1 cellular context compared by ENCODE assay signal in the genomic region with DNA sequence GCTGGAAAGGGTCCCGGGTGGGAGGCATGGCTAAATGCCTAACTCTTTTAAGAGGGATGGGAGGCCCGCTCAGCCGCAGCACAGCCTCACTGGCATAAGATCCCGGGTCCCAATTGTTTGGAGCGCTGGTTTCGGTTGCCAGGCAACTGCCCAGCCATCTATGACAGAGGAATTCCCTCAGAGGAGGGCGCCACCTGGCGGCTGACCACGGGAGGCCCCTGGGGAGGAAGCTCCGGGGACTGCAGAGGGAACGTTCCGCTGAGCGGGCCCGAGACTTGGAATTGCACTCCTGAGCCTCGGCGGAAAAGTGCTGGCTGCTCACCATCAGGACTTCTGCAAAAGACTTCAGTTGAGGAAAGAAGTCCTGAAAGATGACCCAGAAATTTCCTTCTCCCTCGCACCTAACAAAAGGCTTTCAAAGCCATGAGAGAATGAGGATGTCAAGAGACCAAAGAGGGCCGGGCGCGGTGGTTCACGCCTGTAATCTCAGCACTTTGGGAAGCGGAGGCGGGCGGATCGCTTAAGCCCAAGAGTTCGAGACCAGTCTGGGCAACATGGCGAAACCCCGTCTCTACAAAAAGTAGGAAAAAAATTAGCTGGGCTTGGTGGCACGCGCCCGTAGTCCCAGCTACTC.
TF ChIP-seq lines count a peak whose summit lies in the region.

No MANE protein-coding gene starts in this region.

TF ChIP-seq in GM12878, 131 proteins besides CTCF, POLR2A, EP300 and RAD21 (continued from another document):
- TF ChIP-seq E2F4 (IDR thresholded peaks at IDR 0.05; ENCODE audit: low read depth, low read length) (no peak), JUND (IDR thresholded peaks at IDR 0.05; ENCODE audit: low read depth, low read length) (no peak), RELA (IDR thresholded peaks at IDR 0.05; ENCODE audit: borderline replicate concordance, partially characterized antibody) (no peak), IKZF1 (conservative IDR thresholded peaks at IDR 0.05) (peak; percentile 93), TAF1 (IDR thresholded peaks at IDR 0.05; ENCODE audit: borderline replicate concordance, low read depth, low read length) (no peak), DPF2 (IDR thresholded peaks at IDR 0.05) (peak; percentile 52; the same call in 1 of the 2 replicates), ZNF207 (IDR thresholded peaks at IDR 0.05; ENCODE audit: borderline replicate concordance) (peak; percentile 72; the same call in 1 of the 2 replicates), CEBPB (IDR thresholded peaks at IDR 0.05; ENCODE audit: borderline replicate concordance in 1 of 2, low read depth in 2 of 2, low read length in 2 of 2) (no peak), IKZF2 (IDR thresholded peaks at IDR 0.05) (peak; percentile 6 to 83), USF2 (IDR thresholded peaks at IDR 0.05; ENCODE audit: borderline replicate concordance, low read depth, low read length) (no peak), CBX5 (IDR thresholded peaks at IDR 0.05; ENCODE audit: low read depth) (no peak), ZNF24 (IDR thresholded peaks at IDR 0.05) (0 out of 2 replicates have a peak, but pooled peaks have one; percentile 25), E4F1 (IDR thresholded peaks at IDR 0.05; ENCODE audit: borderline replicate concordance, partially characterized antibody) (no peak), STAT1 (conservative IDR thresholded peaks at IDR 0.05) (no peak), MXI1 (IDR thresholded peaks at IDR 0.05; ENCODE audit: low read depth, low read length) (no peak), WRNIP1 (IDR thresholded peaks at IDR 0.05; ENCODE audit: borderline replicate concordance, low read depth, low read length) (no peak)
- TF ChIP-seq, protein P1, sequence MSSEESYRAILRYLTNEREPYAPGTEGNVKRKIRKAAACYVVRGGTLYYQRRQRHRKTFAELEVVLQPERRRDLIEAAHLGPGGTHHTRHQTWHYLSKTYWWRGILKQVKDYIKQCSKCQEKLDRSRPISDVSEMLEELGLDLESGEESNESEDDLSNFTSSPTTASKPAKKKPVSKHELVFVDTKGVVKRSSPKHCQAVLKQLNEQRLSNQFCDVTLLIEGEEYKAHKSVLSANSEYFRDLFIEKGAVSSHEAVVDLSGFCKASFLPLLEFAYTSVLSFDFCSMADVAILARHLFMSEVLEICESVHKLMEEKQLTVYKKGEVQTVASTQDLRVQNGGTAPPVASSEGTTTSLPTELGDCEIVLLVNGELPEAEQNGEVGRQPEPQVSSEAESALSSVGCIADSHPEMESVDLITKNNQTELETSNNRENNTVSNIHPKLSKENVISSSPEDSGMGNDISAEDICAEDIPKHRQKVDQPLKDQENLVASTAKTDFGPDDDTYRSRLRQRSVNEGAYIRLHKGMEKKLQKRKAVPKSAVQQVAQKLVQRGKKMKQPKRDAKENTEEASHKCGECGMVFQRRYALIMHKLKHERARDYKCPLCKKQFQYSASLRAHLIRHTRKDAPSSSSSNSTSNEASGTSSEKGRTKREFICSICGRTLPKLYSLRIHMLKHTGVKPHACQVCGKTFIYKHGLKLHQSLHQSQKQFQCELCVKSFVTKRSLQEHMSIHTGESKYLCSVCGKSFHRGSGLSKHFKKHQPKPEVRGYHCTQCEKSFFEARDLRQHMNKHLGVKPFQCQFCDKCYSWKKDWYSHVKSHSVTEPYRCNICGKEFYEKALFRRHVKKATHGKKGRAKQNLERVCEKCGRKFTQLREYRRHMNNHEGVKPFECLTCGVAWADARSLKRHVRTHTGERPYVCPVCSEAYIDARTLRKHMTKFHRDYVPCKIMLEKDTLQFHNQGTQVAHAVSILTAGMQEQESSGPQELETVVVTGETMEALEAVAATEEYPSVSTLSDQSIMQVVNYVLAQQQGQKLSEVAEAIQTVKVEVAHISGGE (CRISPR knock-in tag; IDR thresholded peaks at IDR 0.05) = no peak
- TF ChIP-seq, protein P2, sequence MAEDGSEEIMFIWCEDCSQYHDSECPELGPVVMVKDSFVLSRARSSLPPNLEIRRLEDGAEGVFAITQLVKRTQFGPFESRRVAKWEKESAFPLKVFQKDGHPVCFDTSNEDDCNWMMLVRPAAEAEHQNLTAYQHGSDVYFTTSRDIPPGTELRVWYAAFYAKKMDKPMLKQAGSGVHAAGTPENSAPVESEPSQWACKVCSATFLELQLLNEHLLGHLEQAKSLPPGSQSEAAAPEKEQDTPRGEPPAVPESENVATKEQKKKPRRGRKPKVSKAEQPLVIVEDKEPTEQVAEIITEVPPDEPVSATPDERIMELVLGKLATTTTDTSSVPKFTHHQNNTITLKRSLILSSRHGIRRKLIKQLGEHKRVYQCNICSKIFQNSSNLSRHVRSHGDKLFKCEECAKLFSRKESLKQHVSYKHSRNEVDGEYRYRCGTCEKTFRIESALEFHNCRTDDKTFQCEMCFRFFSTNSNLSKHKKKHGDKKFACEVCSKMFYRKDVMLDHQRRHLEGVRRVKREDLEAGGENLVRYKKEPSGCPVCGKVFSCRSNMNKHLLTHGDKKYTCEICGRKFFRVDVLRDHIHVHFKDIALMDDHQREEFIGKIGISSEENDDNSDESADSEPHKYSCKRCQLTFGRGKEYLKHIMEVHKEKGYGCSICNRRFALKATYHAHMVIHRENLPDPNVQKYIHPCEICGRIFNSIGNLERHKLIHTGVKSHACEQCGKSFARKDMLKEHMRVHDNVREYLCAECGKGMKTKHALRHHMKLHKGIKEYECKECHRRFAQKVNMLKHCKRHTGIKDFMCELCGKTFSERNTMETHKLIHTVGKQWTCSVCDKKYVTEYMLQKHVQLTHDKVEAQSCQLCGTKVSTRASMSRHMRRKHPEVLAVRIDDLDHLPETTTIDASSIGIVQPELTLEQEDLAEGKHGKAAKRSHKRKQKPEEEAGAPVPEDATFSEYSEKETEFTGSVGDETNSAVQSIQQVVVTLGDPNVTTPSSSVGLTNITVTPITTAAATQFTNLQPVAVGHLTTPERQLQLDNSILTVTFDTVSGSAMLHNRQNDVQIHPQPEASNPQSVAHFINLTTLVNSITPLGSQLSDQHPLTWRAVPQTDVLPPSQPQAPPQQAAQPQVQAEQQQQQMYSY (CRISPR knock-in tag; IDR thresholded peaks at IDR 0.05) = no peak
